28 cellular contexts compared by ENCODE assay signal in genomic region chr1:3119748-3120524, GRCh38. TPM values are rescaled to one million over a fixed set of nuclear protein-coding genes. Genes with fewer than 3 reads are reported as not detected.
A peak's percentile ranks its signal among the peaks of the same experiment; 100 is the strongest.
DNase-seq lines count a peak whose midpoint lies in the region; TF ChIP-seq lines count a peak whose summit lies in the region.
"Had no signal": no experiment of that assay in that cellular context is flagged by ENCODE, and none has a peak within 500 bp of the region (broad histone marks: within the 10 kb centered on the region; RNA-seq: fewer than 3 reads in every experiment).

No MANE protein-coding gene starts in this region.

- DNase-seq in SJCRH30 (peak; percentile 18 to 36), dorsolateral prefrontal cortex (no peak), tibial nerve (ENCODE audit: low spot score in 2 of 2) (no peak), occipital lobe (lab: John Stamatoyannopoulos, UW) (no peak), epidermal melanocyte (ENCODE audit: insufficient read length, low spot score) (no peak), DMS153 (lab: John Stamatoyannopoulos, UW) (no peak)
- DNase-seq: activated CD4-positive, alpha-beta T cell treated with anti-CD3 and anti-CD28 coated beads, Interleukin-2, amount 50 U/mL, for 48 hours; activated naive CD4-positive, alpha-beta T cell; activated T-cell treated with anti-CD3 and anti-CD28 coated beads for 4 hours; amniotic stem cell; CD4-positive, alpha-beta memory T cell; DMS53; effector CD8-positive, alpha-beta T cell; gastrocnemius medialis; GM23248; left lung; NCI-H2029 treated with DMSO at 0.1 percent for 48 hours; NCI-H345; PC-9; sigmoid colon; T-helper 2 cell; thyroid gland had no signal

- H3K27me3 ChIP-seq in SJCRH30 (no peaks in the 10 kb centered on the region), dorsolateral prefrontal cortex (peaks cover 0 to 4% (median 0%) of the 10 kb centered on the region in 45 donors), tibial nerve (no peaks in the 10 kb centered on the region)
- H3K27me3 ChIP-seq: gastrocnemius medialis, thyroid gland had no signal

- peaks cover 37% of the 10 kb centered on the region for H3K4me1 Mint-ChIP-seq in nephron
- H3K4me1 Mint-ChIP-seq: CD4-positive, alpha-beta memory T cell; WTC11 had no signal

- TF ChIP-seq POLR2A in tibial nerve (IDR thresholded peaks at IDR 0.05) = no peak

- TF ChIP-seq EP300 in tibial nerve (IDR thresholded peaks at IDR 0.05) = no peak

- intact Hi-C loops in dorsolateral prefrontal cortex (cut with DNase I) = no loop called here

- no peaks in the 10 kb centered on the region for H3K9me3 ChIP-seq in SJCRH30 (replicated peaks)
- no peaks in the 10 kb centered on the region for H3K9me3 ChIP-seq in tibial nerve
- H3K9me3 ChIP-seq: esophagus muscularis mucosa, gastrocnemius medialis, left lung, sigmoid colon, thyroid gland had no signal

- peak overlapping the region in 2 of 3 experiments; percentile 62 to 75 for H3K27ac Mint-ChIP-seq in nephron
- H3K27ac Mint-ChIP-seq: CD4-positive, alpha-beta memory T cell had no signal

- H3K9me3 Mint-ChIP-seq in nephron = no peaks in the 10 kb centered on the region
- H3K9me3 Mint-ChIP-seq: CD4-positive, alpha-beta memory T cell; WTC11 had no signal

- no peak overlapping the region for H3K4me3 ChIP-seq in SJCRH30
- H3K4me3 ChIP-seq in dorsolateral prefrontal cortex = no peak overlapping the region
- H3K4me3 ChIP-seq in tibial nerve = no peak overlapping the region
- H3K4me3 ChIP-seq: esophagus muscularis mucosa, gastrocnemius medialis, GM12878, GM23248, left lung, PC-9, sigmoid colon, thyroid gland had no signal

- 41 to 49% methylated on average over 24 to 25 of the region's 26 CpGs for WGBS in tibial nerve, 2 donors

- peak overlapping the region; percentile 8 to 51 (median 10) for H3K4me3 Mint-ChIP-seq in nephron
- H3K4me3 Mint-ChIP-seq: CD4-positive, alpha-beta memory T cell; WTC11 had no signal

- H3K36me3 ChIP-seq in SJCRH30 (no peaks in the 10 kb centered on the region), tibial nerve (no peaks in the 10 kb centered on the region)
- H3K36me3 ChIP-seq: esophagus muscularis mucosa, gastrocnemius medialis, left lung, sigmoid colon, thyroid gland had no signal

- H3K27me3 Mint-ChIP-seq in nephron (ENCODE audit: low read depth) = peaks cover 55% of the 10 kb centered on the region
- H3K27me3 Mint-ChIP-seq: CD4-positive, alpha-beta memory T cell had no signal

- H3K4me1 ChIP-seq in SJCRH30 (no peaks in the 10 kb centered on the region), tibial nerve (peaks cover 0 to 85% (median 25%) of the 10 kb centered on the region in 4 donors)
- H3K4me1 ChIP-seq: gastrocnemius medialis, left lung had no signal

- H3K27ac ChIP-seq in SJCRH30 (no peak overlapping the region), dorsolateral prefrontal cortex (peak overlapping the region in 31 of 59 donors; percentile 1 to 80 (median 38)), tibial nerve (peak overlapping the region; percentile 34 to 94 (median 87))
- H3K27ac ChIP-seq: esophagus muscularis mucosa, gastrocnemius medialis, GM23248, KMS-11, left lung, PC-9, sigmoid colon had no signal

- TF ChIP-seq CTCF in dorsolateral prefrontal cortex (IDR thresholded peaks at IDR 0.05 in 54 of 56, conservative IDR thresholded peaks at IDR 0.05 in 2 of 56; ENCODE audit: low read depth in 1 of 56, partially characterized antibody in 56 of 56) (no peak), nephron (IDR thresholded peaks at IDR 0.05; ENCODE audit: unreplicated experiment in 3 of 3) (peak in 2 of 3 experiments; percentile 26 to 39), tibial nerve (IDR thresholded peaks at IDR 0.05) (peak in 3 of 5 experiments; percentile 21 to 38 (median 24))

- no peaks in the 10 kb centered on the region for H3K36me3 Mint-ChIP-seq in nephron (ENCODE audit: low read depth)
- H3K36me3 Mint-ChIP-seq: CD4-positive, alpha-beta memory T cell; WTC11 had no signal

RNA-seq across cellular contexts. Expression of gene PRDM16, which starts 50.9 kb away (rescaled TPM):
- total RNA-seq in SJCRH30 (2014; rRNA removed; shearing (Covaris generic)) = 1.2 and 1.4 TPM in 2 replicates
- total RNA-seq in dorsolateral prefrontal cortex (10 to 100 TPM in 119 of 120 experiments, 1 to 10 TPM in 1; 9.8 to 52.0 (median 18.9) TPM), tibial nerve (10 to 100 TPM in 3 of 4 donors, 1 to 10 TPM in 1; 5.9 to 41.7 (median 11.2) TPM), occipital lobe (6.7 TPM)
- total RNA-seq: CD4-positive, alpha-beta memory T cell; GM23248; mononuclear cell; PC-9 had no signal

Comparison
In these comparisons a context has a peak if more than half of its experiments do, and no peak if none do; other contexts are left out.
1. DNase-seq: peak in SJCRH30 (2 of 2); none in dorsolateral prefrontal cortex (0 of 10), tibial nerve (0 of 2), occipital lobe (single experiment), epidermal melanocyte (single experiment) and DMS153 (single experiment).
2. CTCF ChIP-seq: peak in nephron (2 of 3) and tibial nerve (3 of 5); none in dorsolateral prefrontal cortex (0 of 56).